ENCODE assay signal across 22 cellular contexts in the genomic region with DNA sequence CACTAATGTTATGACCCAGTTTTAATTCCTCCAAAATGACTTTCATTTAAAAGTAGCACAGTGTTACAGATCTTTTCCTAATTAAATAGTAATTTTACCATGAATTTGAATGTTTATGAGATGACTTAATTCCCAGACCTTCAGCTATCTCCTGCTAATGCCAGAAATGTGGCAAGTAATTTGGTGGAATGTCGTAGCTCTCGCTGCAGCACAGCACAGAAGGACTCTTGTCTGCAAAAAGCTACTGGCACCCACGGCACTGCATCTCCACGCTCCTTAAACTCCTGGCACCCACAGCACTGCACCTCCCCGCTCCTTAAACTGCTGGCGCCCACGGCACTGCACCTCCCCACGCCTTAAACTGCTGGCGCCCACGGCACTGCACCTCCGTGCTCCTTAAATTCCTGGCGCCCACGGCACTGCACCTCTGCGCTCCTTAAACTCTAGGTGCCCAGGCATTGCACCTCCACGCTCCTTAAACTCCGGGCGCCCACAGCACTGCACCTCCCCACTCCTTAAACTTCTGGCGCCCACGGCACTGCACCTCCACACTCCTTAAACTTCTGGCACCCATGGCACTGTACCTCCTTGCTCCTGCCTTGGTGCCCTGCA.
"Had no signal": no experiment of that assay in that cellular context is flagged by ENCODE, and none has a peak within 500 bp of the region (broad histone marks: within the 10 kb centered on the region; RNA-seq: fewer than 3 reads in every experiment).

No MANE protein-coding gene starts in this region.

- H3K9me3 Mint-ChIP-seq: activated naive CD8-positive, alpha-beta T cell treated with anti-CD3 and anti-CD28 coated beads, Interleukin-2, amount 10 ng/mL, durations not matched to agents 7 days and 5 days; activated T-cell treated with anti-CD3 and anti-CD28 coated beads, Interleukin-2, amount 50 U/mL, for 24 hours; activated T-helper 2 cell treated with anti-CD3 and anti-CD28 coated beads, Interferon-gamma antibody, Interleukin-2, Interleukin-4, amounts not matched to agents 10 μg/mL and 5 μg/mL and 100 μg/mL, durations not matched to agents 14 hours and 24 hours and 36 hours; mesothelial cell of epicardium; naive thymus-derived CD8-positive, alpha-beta T cell; type B pancreatic cell had no signal

- H3K36me3 ChIP-seq: prostate gland had no signal

- H3K27ac ChIP-seq: left ventricle myocardium inferior, prostate gland, spleen, testis, vagina, WERI-Rb-1 had no signal

- H3K4me1 Mint-ChIP-seq: activated naive CD8-positive, alpha-beta T cell treated with anti-CD3 and anti-CD28 coated beads, Interleukin-2, amount 10 ng/mL, durations not matched to agents 7 days and 5 days had no signal

- H3K4me1 ChIP-seq: prostate gland, spleen, testis, vagina had no signal

- H3K9me3 ChIP-seq: left ventricle myocardium inferior, prostate gland, spleen, testis, vagina had no signal

- H3K27me3 ChIP-seq: spleen, testis, vagina had no signal

- DNase-seq: activated CD4-positive, alpha-beta T cell treated with anti-CD3 and anti-CD28 coated beads for 1 hour; activated CD8-positive, alpha-beta memory T cell treated with anti-CD3 and anti-CD28 coated beads for 24 hours; activated CD8-positive, alpha-beta memory T cell treated with anti-CD3 and anti-CD28 coated beads, Interleukin-2, amount 50 U/mL, for 4 hours; activated naive CD4-positive, alpha-beta T cell; activated naive CD8-positive, alpha-beta T cell treated with anti-CD3 and anti-CD28 coated beads, Interleukin-2, amount 10 ng/mL, durations not matched to agents 7 days and 5 days; activated T-cell treated with anti-CD3 and anti-CD28 coated beads, Interleukin-2, amount 50 U/mL, for 24 hours; amniotic stem cell; cortex of kidney; foreskin fibroblast; kidney; left ventricle myocardium inferior; naive thymus-derived CD8-positive, alpha-beta T cell; spleen; stimulated activated CD4-positive, alpha-beta T cell treated with anti-CD3 and anti-CD28 coated beads, Interleukin-4, amount 100 ng/mL, for 1 hour; stimulated activated naive CD4-positive, alpha-beta T cell; testis; WERI-Rb-1 had no signal

- H3K27ac Mint-ChIP-seq: activated naive CD8-positive, alpha-beta T cell treated with anti-CD3 and anti-CD28 coated beads, Interleukin-2, amount 10 ng/mL, durations not matched to agents 7 days and 5 days; activated T-cell treated with anti-CD3 and anti-CD28 coated beads, Interleukin-2, amount 50 U/mL, for 24 hours; activated T-helper 2 cell treated with anti-CD3 and anti-CD28 coated beads, Interferon-gamma antibody, Interleukin-2, Interleukin-4, amounts not matched to agents 10 μg/mL and 5 μg/mL and 100 μg/mL, durations not matched to agents 14 hours and 24 hours and 36 hours; mesothelial cell of epicardium; type B pancreatic cell had no signal

- ATAC-seq: naive thymus-derived CD8-positive, alpha-beta T cell had no signal

- H3K27me3 Mint-ChIP-seq: activated naive CD8-positive, alpha-beta T cell treated with anti-CD3 and anti-CD28 coated beads, Interleukin-2, amount 10 ng/mL, durations not matched to agents 7 days and 5 days; activated T-cell treated with anti-CD3 and anti-CD28 coated beads, Interleukin-2, amount 50 U/mL, for 24 hours; naive thymus-derived CD8-positive, alpha-beta T cell; type B pancreatic cell had no signal

- H3K4me3 ChIP-seq: left ventricle myocardium inferior, prostate gland, spleen, testis, vagina had no signal

- H3K4me3 Mint-ChIP-seq: activated naive CD8-positive, alpha-beta T cell treated with anti-CD3 and anti-CD28 coated beads, Interleukin-2, amount 10 ng/mL, durations not matched to agents 7 days and 5 days; activated T-cell treated with anti-CD3 and anti-CD28 coated beads, Interleukin-2, amount 50 U/mL, for 24 hours; mesothelial cell of epicardium; naive thymus-derived CD8-positive, alpha-beta T cell; type B pancreatic cell had no signal
